13 cellular contexts compared by ENCODE assay signal in genomic region chr3:59426851-59427565, GRCh38.
DNase-seq lines count a peak whose midpoint lies in the region; ATAC-seq lines count a peak whose summit lies in the region.
"Had no signal": no experiment of that assay in that cellular context is flagged by ENCODE, and none has a peak within 500 bp of the region (broad histone marks: within the 10 kb centered on the region; RNA-seq: fewer than 3 reads in every experiment).

No MANE protein-coding gene starts in this region.

- H3K9me3 ChIP-seq in BLaER1, result no peaks in the 10 kb centered on the region
- H3K9me3 ChIP-seq: vagina had no signal

- peaks cover 50% of the 10 kb centered on the region for H3K4me1 Mint-ChIP-seq in activated naive CD8-positive, alpha-beta T cell (ENCODE audit: low read depth)

- H3K4me3 ChIP-seq in BLaER1, result no peak overlapping the region
- H3K4me3 ChIP-seq: K562, vagina had no signal

- H3K9me3 Mint-ChIP-seq in activated naive CD8-positive, alpha-beta T cell (ENCODE audit: low read depth), result no peaks in the 10 kb centered on the region
- H3K9me3 Mint-ChIP-seq: nephron progenitor cell had no signal

- peak; percentile 86 for DNase-seq in HT1080 (ENCODE audit: low read depth)
- DNase-seq in kidney tubule cell (ENCODE audit: low spot score), result peak; percentile 41
- no peak for DNase-seq in DMS114 treated with DMSO at 0.1 percent for 48 hours (lab: John Stamatoyannopoulos, UW; ENCODE audit: unreplicated experiment)
- DNase-seq in NCI-H1436 treated with DMSO at 0.1 percent for 48 hours (lab: John Stamatoyannopoulos, UW), result no peak
- DNase-seq: NCI-H69, nephron progenitor cell had no signal

- peaks cover 51% of the 10 kb centered on the region for H3K4me1 ChIP-seq in BLaER1
- H3K4me1 ChIP-seq: vagina had no signal

- peak overlapping the region; percentile 74 for H3K27ac Mint-ChIP-seq in activated naive CD8-positive, alpha-beta T cell
- H3K27ac Mint-ChIP-seq: nephron progenitor cell had no signal

- no peaks in the 10 kb centered on the region for H3K27me3 Mint-ChIP-seq in activated naive CD8-positive, alpha-beta T cell

- no peak for ATAC-seq in HG03378 (IDR thresholded peaks at IDR 0.05; ENCODE audit: unreplicated experiment)
- no peak for ATAC-seq in HG03097 (IDR thresholded peaks at IDR 0.05; ENCODE audit: low FRiP score, unreplicated experiment)
- ATAC-seq: K562 had no signal

- no peaks in the 10 kb centered on the region for H3K27me3 ChIP-seq in BLaER1
- H3K27me3 ChIP-seq: vagina had no signal

- H3K9ac ChIP-seq in BLaER1, result no peak overlapping the region

- no peak overlapping the region for H3K27ac ChIP-seq in BLaER1
- H3K27ac ChIP-seq: vagina, VCaP had no signal

- no peaks in the 10 kb centered on the region for H4K20me1 ChIP-seq in BLaER1

- no peak overlapping the region for H3K4me3 Mint-ChIP-seq in activated naive CD8-positive, alpha-beta T cell
- H3K4me3 Mint-ChIP-seq: nephron progenitor cell had no signal

- no peaks in the 10 kb centered on the region for H3K36me3 ChIP-seq in BLaER1
- H3K36me3 ChIP-seq: vagina had no signal

- peak overlapping the region; percentile 27; the same call in 1 of the 2 replicates for H3K4me2 ChIP-seq in BLaER1

- H3K36me3 Mint-ChIP-seq in activated naive CD8-positive, alpha-beta T cell, result no peaks in the 10 kb centered on the region

Comparison
In these comparisons a context has a peak if more than half of its experiments do, and no peak if none do; other contexts are left out.
1. DNase-seq: peak in HT1080 (single experiment) and kidney tubule cell (single experiment); none in DMS114 treated with DMSO at 0.1 percent for 48 hours (single experiment) and NCI-H1436 treated with DMSO at 0.1 percent for 48 hours (single experiment).